ENCODE assay signal across 17 cellular contexts in the genomic region with DNA sequence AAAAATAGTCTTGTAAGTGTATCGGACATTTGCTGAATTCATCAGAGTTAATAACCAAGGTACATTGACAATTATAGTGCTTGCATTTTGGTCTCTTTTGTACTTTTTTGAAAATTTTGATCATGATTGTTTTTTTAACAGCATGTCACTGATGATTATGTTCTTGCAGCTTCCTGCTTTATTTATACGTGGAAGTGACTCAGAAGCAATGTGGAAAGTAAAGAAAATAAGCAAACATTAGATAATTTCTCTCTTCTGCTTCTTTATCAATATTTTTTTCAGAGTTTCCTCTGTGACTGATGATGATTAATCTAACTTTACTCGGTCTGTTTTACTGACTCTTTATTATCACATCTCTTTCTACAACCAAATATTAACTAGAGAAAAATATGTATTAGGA.
"Had no signal": no experiment of that assay in that cellular context is flagged by ENCODE, and none has a peak within 500 bp of the region (broad histone marks: within the 10 kb centered on the region; RNA-seq: fewer than 3 reads in every experiment).

No MANE protein-coding gene starts in this region.

- H3K27ac ChIP-seq: esophagus squamous epithelium, ovary, right lobe of liver, stomach, thyroid gland, vagina had no signal

- H3K9me3 ChIP-seq: esophagus squamous epithelium, ovary, right lobe of liver, stomach, thyroid gland, vagina had no signal

- DNase-seq: effector memory CD4-positive, alpha-beta T cell; erythroblast; esophagus squamous epithelium; natural killer cell; occipital lobe; ovary; posterior cingulate gyrus; right lobe of liver; stimulated activated CD4-positive, alpha-beta T cell treated with anti-CD3 and anti-CD28 coated beads, Interleukin-2, amount 100 ng/mL, for 24 hours; stimulated activated CD4-positive, alpha-beta T cell treated with anti-CD3 and anti-CD28 coated beads, Interleukin-4, amount 100 ng/mL, for 24 hours; stimulated activated naive CD4-positive, alpha-beta T cell treated with Interleukin-2 at 50 U/mL for 16 hours; stomach; thyroid gland; trophoblast cell had no signal

- H3K4me3 ChIP-seq: esophagus squamous epithelium, lung, ovary, right lobe of liver, stomach, thyroid gland, vagina had no signal

- H3K36me3 ChIP-seq: esophagus squamous epithelium, ovary, right lobe of liver, stomach, thyroid gland, vagina had no signal

- H3K27me3 ChIP-seq: esophagus squamous epithelium, ovary, right lobe of liver, stomach, thyroid gland, vagina had no signal

- ATAC-seq: natural killer cell; right lobe of liver; stimulated activated effector memory CD8-positive, alpha-beta T cell treated with anti-CD3 and anti-CD28 coated beads, Interleukin-12 subunit alpha, Interleukin-12 subunit beta, amount 100 ng/mL, for 72 hours had no signal

- H3K4me1 ChIP-seq: esophagus squamous epithelium, right lobe of liver, stomach, thyroid gland, vagina had no signal
